9 cellular contexts compared by ENCODE assay signal in the genomic region with DNA sequence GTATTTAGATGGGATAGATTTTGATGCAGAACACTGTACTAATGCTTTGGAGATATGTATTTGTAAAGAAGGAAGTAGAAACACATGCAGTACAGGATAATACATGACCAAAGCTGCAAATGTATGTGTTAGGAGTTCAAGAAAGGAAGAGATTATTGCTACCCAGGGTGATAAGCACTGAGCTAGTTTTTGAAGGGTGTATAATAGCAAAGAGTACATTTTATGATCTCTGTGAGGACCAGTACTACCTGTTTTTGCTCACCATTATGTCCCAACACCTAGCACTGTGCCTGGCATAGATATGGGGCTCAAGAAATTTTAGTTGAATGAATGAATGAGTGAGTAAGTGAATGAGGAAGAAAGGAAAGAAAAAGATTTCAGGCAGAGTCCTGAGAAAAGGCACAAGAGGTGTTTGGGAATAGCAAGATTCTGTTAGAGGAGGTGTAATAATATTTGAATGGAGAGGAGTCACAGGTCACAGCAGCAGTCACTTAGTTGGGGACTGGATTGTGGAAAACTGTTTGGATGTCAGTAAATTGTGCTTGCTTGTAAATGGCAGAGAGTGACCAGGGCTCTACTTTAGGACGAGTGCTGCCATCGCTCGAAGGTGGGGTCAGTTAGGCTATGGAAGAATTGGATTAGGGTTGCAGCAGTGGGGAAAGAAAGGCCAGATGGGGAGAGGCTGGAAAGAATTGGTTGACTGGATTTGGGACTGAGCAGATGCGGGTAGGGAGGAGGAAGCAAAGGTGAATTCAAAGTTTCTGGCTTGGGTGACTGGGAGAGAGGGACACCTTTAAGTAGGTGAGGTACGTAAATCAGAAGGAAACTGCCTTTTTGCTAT. TPM values are rescaled to one million over a fixed set of nuclear protein-coding genes. Genes with fewer than 3 reads are reported as not detected.
DNase-seq lines count a peak whose midpoint lies in the region; ATAC-seq and TF ChIP-seq lines count a peak whose summit lies in the region.
"Had no signal": no experiment of that assay in that cellular context is flagged by ENCODE, and none has a peak within 500 bp of the region (broad histone marks: within the 10 kb centered on the region; RNA-seq: fewer than 3 reads in every experiment).

No MANE protein-coding gene starts in this region.

- peak overlapping the region; percentile 19 for H3K27ac Mint-ChIP-seq in GM23338
- H3K27ac Mint-ChIP-seq in chondrocyte (ENCODE audit: unreplicated experiment) = peak overlapping the region; percentile 13
- peak overlapping the region; percentile 46 for H3K27ac Mint-ChIP-seq in nephron progenitor cell

- H3K4me1 Mint-ChIP-seq in GM23338 (peaks cover 39% of the 10 kb centered on the region), chondrocyte (ENCODE audit: low read depth) (peaks cover 14% of the 10 kb centered on the region), nephron progenitor cell (peaks cover 37% of the 10 kb centered on the region)

- TF ChIP-seq CTCF in GM23338 (conservative IDR thresholded peaks at IDR 0.05; ENCODE audit: low read depth in 2 of 2) (no peak), chondrocyte (IDR thresholded peaks at IDR 0.05) (no peak), nephron progenitor cell (IDR thresholded peaks at IDR 0.05) (no peak)

- H3K4me2 ChIP-seq in GM23338 = no peak overlapping the region

- H3K9me3 Mint-ChIP-seq in GM23338 (no peaks in the 10 kb centered on the region), chondrocyte (ENCODE audit: low read depth) (no peaks in the 10 kb centered on the region), nephron progenitor cell (no peaks in the 10 kb centered on the region)

- no peaks in the 10 kb centered on the region for H4K20me1 ChIP-seq in GM23338 (replicated peaks; ENCODE audit: insufficient read depth)

- H3F3A ChIP-seq in GM23338 (replicated peaks; ENCODE audit: low read depth) = no peaks in the 10 kb centered on the region

- H3K36me3 Mint-ChIP-seq in GM23338 (ENCODE audit: low read depth) (peaks cover 5% of the 10 kb centered on the region; the same call in 2 of the 3 replicates), chondrocyte (ENCODE audit: low read depth) (no peaks in the 10 kb centered on the region), nephron progenitor cell (ENCODE audit: low read depth) (peaks cover 63% of the 10 kb centered on the region)

- H3K4me3 ChIP-seq in GM23338 = no peak overlapping the region

- H3K9me2 ChIP-seq in GM23338 (ENCODE audit: insufficient read depth) = no peaks in the 10 kb centered on the region

- no peak overlapping the region for H2AFZ ChIP-seq in GM23338

- no peaks in the 10 kb centered on the region; the same call in 1 of the 2 replicates for H3K36me3 ChIP-seq in GM23338 (ENCODE audit: insufficient read depth)

- H3K4me3 Mint-ChIP-seq in GM23338 (no peak overlapping the region), chondrocyte (ENCODE audit: unreplicated experiment) (no peak overlapping the region), nephron progenitor cell (peak overlapping the region; percentile 20)

- H3K4me1 ChIP-seq in GM23338 (ENCODE audit: insufficient read depth) = peaks cover 20% of the 10 kb centered on the region

- DNase-seq in GM23338 (ENCODE audit: low spot score) (no peak), NCI-H82 treated with DMSO at 0.1 percent for 48 hours (lab: John Stamatoyannopoulos, UW; ENCODE audit: unreplicated experiment) (peak; percentile 46), chondrocyte (ENCODE audit: low spot score) (no peak), nephron progenitor cell (no peak), MV-4-11 (lab: John Stamatoyannopoulos, UW) (no peak), NCI-H1930 (lab: John Stamatoyannopoulos, UW) (no peak)
- DNase-seq: stimulated activated CD4-positive, alpha-beta T cell treated with anti-CD3 and anti-CD28 coated beads, Interleukin-15, amount 100 ng/mL, for 24 hours had no signal

- no peaks in the 10 kb centered on the region for H3K27me3 ChIP-seq in GM23338 (ENCODE audit: insufficient read depth)

- peaks cover 83% of the 10 kb centered on the region for H3K79me2 ChIP-seq in GM23338 (replicated peaks; ENCODE audit: insufficient read depth)

- peak overlapping the region; percentile 61 for H3K27ac ChIP-seq in GM23338 (ENCODE audit: low read depth)
- H3K27ac ChIP-seq: epithelial cell of prostate had no signal

- H3K27me3 Mint-ChIP-seq in GM23338 (ENCODE audit: insufficient read depth, low read depth, poor library complexity) (no peaks in the 10 kb centered on the region), chondrocyte (ENCODE audit: low read depth) (no peaks in the 10 kb centered on the region), nephron progenitor cell (ENCODE audit: low read depth, poor library complexity) (no peaks in the 10 kb centered on the region)

- ATAC-seq in GM23338 (no peak; the same call in 2 of the 3 replicates), GM21360 (IDR thresholded peaks at IDR 0.05; ENCODE audit: unreplicated experiment) (no peak)

TF ChIP-seq in GM23338, 12 proteins besides CTCF, POLR2A, EP300 and RAD21 (continues in another document):
- TF ChIP-seq EZH2 (IDR thresholded peaks at IDR 0.05; ENCODE audit: low read depth, unreplicated experiment) (no peak), STAT1 (IDR thresholded peaks at IDR 0.05; ENCODE audit: unreplicated experiment) (no peak)
- TF ChIP-seq, protein P1, sequence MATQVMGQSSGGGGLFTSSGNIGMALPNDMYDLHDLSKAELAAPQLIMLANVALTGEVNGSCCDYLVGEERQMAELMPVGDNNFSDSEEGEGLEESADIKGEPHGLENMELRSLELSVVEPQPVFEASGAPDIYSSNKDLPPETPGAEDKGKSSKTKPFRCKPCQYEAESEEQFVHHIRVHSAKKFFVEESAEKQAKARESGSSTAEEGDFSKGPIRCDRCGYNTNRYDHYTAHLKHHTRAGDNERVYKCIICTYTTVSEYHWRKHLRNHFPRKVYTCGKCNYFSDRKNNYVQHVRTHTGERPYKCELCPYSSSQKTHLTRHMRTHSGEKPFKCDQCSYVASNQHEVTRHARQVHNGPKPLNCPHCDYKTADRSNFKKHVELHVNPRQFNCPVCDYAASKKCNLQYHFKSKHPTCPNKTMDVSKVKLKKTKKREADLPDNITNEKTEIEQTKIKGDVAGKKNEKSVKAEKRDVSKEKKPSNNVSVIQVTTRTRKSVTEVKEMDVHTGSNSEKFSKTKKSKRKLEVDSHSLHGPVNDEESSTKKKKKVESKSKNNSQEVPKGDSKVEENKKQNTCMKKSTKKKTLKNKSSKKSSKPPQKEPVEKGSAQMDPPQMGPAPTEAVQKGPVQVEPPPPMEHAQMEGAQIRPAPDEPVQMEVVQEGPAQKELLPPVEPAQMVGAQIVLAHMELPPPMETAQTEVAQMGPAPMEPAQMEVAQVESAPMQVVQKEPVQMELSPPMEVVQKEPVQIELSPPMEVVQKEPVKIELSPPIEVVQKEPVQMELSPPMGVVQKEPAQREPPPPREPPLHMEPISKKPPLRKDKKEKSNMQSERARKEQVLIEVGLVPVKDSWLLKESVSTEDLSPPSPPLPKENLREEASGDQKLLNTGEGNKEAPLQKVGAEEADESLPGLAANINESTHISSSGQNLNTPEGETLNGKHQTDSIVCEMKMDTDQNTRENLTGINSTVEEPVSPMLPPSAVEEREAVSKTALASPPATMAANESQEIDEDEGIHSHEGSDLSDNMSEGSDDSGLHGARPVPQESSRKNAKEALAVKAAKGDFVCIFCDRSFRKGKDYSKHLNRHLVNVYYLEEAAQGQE (IDR thresholded peaks at IDR 0.05; ENCODE audit: unreplicated experiment) = no peak

RNA-seq across cellular contexts. Expression of a gene that starts 9.2 kb away (rescaled TPM):
- total RNA-seq in GM23338 (2014; rRNA removed; shearing (Covaris generic)) = 20.8 and 25.3 TPM in 2 replicates
- polyA plus RNA-seq in GM23338 (2016; fragmentation: Nextera tagmentation; extraction: Ambion mirVana) = 10.5 and 11.1 TPM in 2 replicates
- 1.4 to 2.3 TPM (median 1.5 TPM) in 3 replicates for total RNA-seq in chondrocyte
